In genomic region chr9:18864516-18864915, GRCh38 we compare ENCODE assay signal across 24 cellular contexts.
"Had no signal": no experiment of that assay in that cellular context is flagged by ENCODE, and none has a peak within 500 bp of the region (broad histone marks: within the 10 kb centered on the region; RNA-seq: fewer than 3 reads in every experiment).

No MANE protein-coding gene starts in this region.

- H3K27me3 Mint-ChIP-seq: activated CD8-positive, alpha-beta T cell treated with anti-CD3 and anti-CD28 coated beads for 36 hours had no signal

- H3K27me3 ChIP-seq: brain microvascular endothelial cell, cardiac muscle cell, MG63, Peyer's patch, SJCRH30 had no signal

- H3K9me3 ChIP-seq: Peyer's patch, SJCRH30 had no signal

- H3K4me2 ChIP-seq: SK-N-SH had no signal

- H3K36me3 ChIP-seq: brain microvascular endothelial cell, cardiac muscle cell, Peyer's patch, SJCRH30 had no signal

- H3K4me3 ChIP-seq: cardiac muscle cell, MG63, Peyer's patch, SJCRH30 had no signal

- H3K4me1 ChIP-seq: Peyer's patch, SJCRH30 had no signal

- H3K4me3 Mint-ChIP-seq: activated CD8-positive, alpha-beta T cell treated with anti-CD3 and anti-CD28 coated beads for 36 hours had no signal

- H3K27ac ChIP-seq: brain microvascular endothelial cell, cardiac muscle cell, Peyer's patch, RWPE1, SJCRH30, VCaP had no signal

- H3K27ac Mint-ChIP-seq: activated CD8-positive, alpha-beta T cell treated with anti-CD3 and anti-CD28 coated beads for 36 hours had no signal

- DNase-seq: activated CD4-positive, CD25-positive, alpha-beta regulatory T cell; activated CD8-positive, alpha-beta memory T cell treated with anti-CD3 and anti-CD28 coated beads, Interleukin-2, amount 50 U/mL, for 48 hours; activated CD8-positive, alpha-beta T cell treated with anti-CD3 and anti-CD28 coated beads for 36 hours; activated naive CD4-positive, alpha-beta T cell treated with anti-CD3 and anti-CD28 coated beads, Interleukin-2, amount 50 U/mL, for 16 hours; activated T-cell treated with anti-CD3 and anti-CD28 coated beads, Interleukin-2, amount 50 U/mL, for 1 hour; amygdala; brain microvascular endothelial cell; MG63; MV-4-11; NCI-H1092 treated with DMSO at 0.1 percent for 48 hours; NCI-H1417 treated with DMSO at 0.1 percent for 48 hours; NCI-H1694; NCI-H2029; NCI-H510A treated with DMSO at 0.1 percent for 48 hours; NCI-H69; NK-92 treated with Interleukin-12 subunit alpha and Interleukin-12 subunit beta, amount 100 ng/mL, for 24 hours; Peyer's patch; Right ventricle myocardium superior; SJCRH30; SK-N-SH; T-helper 1 cell had no signal

- H3K9ac ChIP-seq: SK-N-SH had no signal

- ATAC-seq: activated CD8-positive, alpha-beta T cell treated with anti-CD3 and anti-CD28 coated beads for 36 hours had no signal
